In genomic region chrX:23634181-23634580, GRCh38 we compare ENCODE assay signal across 11 cellular contexts. TPM values are rescaled to one million over a fixed set of nuclear protein-coding genes. Genes with fewer than 3 reads are reported as not detected.
DNase-seq lines count a peak whose midpoint lies in the region; TF ChIP-seq lines count a peak whose summit lies in the region.
"Had no signal": no experiment of that assay in that cellular context is flagged by ENCODE, and none has a peak within 500 bp of the region (broad histone marks: within the 10 kb centered on the region; RNA-seq: fewer than 3 reads in every experiment).

No MANE protein-coding gene starts in this region.

- H3K27ac Mint-ChIP-seq in progenitor cell of endocrine pancreas, result no peak overlapping the region
- H3K27ac Mint-ChIP-seq: stimulated activated naive CD8-positive, alpha-beta T cell treated with anti-CD3 and anti-CD28 coated beads, Interleukin-15, Interleukin-2, amounts not matched to agents 100 ng/mL and 50 ng/mL, for 24 hours had no signal

- H3K4me3 ChIP-seq in mammary epithelial cell (replicated peaks in 1 of 3; ENCODE audit: insufficient read depth in 1 of 3, low read depth in 2 of 3, low read length in 3 of 3), result no peak overlapping the region
- H3K4me3 ChIP-seq in prostate gland, result no peak overlapping the region
- H3K4me3 ChIP-seq: gastroesophageal sphincter had no signal

- H3K27me3 ChIP-seq in mammary epithelial cell (ENCODE audit: insufficient read depth, low read length) (no peaks in the 10 kb centered on the region), prostate gland (replicated peaks; ENCODE audit: insufficient read depth) (no peaks in the 10 kb centered on the region)
- H3K27me3 ChIP-seq: gastroesophageal sphincter had no signal

- H3K9me3 Mint-ChIP-seq in progenitor cell of endocrine pancreas (ENCODE audit: low read depth), result no peaks in the 10 kb centered on the region
- H3K9me3 Mint-ChIP-seq: stimulated activated naive CD8-positive, alpha-beta T cell treated with anti-CD3 and anti-CD28 coated beads, Interleukin-15, Interleukin-2, amounts not matched to agents 100 ng/mL and 50 ng/mL, for 24 hours had no signal

- no peaks in the 10 kb centered on the region for H3K36me3 ChIP-seq in mammary epithelial cell (ENCODE audit: insufficient read depth, low read length)
- H3K36me3 ChIP-seq in prostate gland, result no peaks in the 10 kb centered on the region
- H3K36me3 ChIP-seq: gastroesophageal sphincter had no signal

- CTCF ChIA-PET in mammary epithelial cell (lab: Charles Lee; ENCODE audit: low non-redundant PET), result no interaction called here

- WGBS in mammary epithelial cell (ENCODE audit: low coverage, missing lambda C conversion rate), result 0% methylated on average over 1 of the region's 1 CpG
- WGBS in prostate gland, result 0% methylated on average over 1 of the region's 1 CpG

- no TSS peak for BruUV-seq in mammary epithelial cell (replicated peaks; lab: Mats Ljungman, UMichigan)

- TF ChIP-seq CTCF in mammary epithelial cell (conservative IDR thresholded peaks at IDR 0.05 in 1 of 2, IDR thresholded peaks at IDR 0.05 in 1 of 2; ENCODE audit: extremely low read depth in 1 of 2, insufficient read depth in 1 of 2, low read depth in 1 of 2, low read length in 2 of 2) (peak in 1 of 2 donors; percentile 27), progenitor cell of endocrine pancreas (IDR thresholded peaks at IDR 0.05; ENCODE audit: unreplicated experiment) (peak; percentile 35), prostate gland (IDR thresholded peaks at IDR 0.05) (peak in 1 of 4 experiments; percentile 11)

- no peaks in the 10 kb centered on the region for H3K4me1 ChIP-seq in mammary epithelial cell (ENCODE audit: insufficient read depth, low read length)
- no peaks in the 10 kb centered on the region for H3K4me1 ChIP-seq in prostate gland (replicated peaks)
- H3K4me1 ChIP-seq: gastroesophageal sphincter had no signal

- no peak overlapping the region for H3K9ac ChIP-seq in mammary epithelial cell (ENCODE audit: insufficient read depth, low read length)

- no peaks in the 10 kb centered on the region for H3K27me3 Mint-ChIP-seq in progenitor cell of endocrine pancreas
- H3K27me3 Mint-ChIP-seq: stimulated activated naive CD8-positive, alpha-beta T cell treated with anti-CD3 and anti-CD28 coated beads, Interleukin-15, Interleukin-2, amounts not matched to agents 100 ng/mL and 50 ng/mL, for 24 hours had no signal

- intact Hi-C loops in mammary epithelial cell (cut with micrococcal nuclease), result no loop called here
- intact Hi-C loops in prostate gland (cut with DNase I), result no loop called here
- intact Hi-C loops in posterior cingulate gyrus (cut with DNase I), result no loop called here

- DNase-seq in NCI-H510A treated with DMSO at 0.1 percent for 48 hours (lab: John Stamatoyannopoulos, UW) (peak; percentile 0), NCI-H510A (lab: John Stamatoyannopoulos, UW) (no peak), M059J (ENCODE audit: low read depth) (peak; percentile 9), mammary epithelial cell (peak; percentile 5), progenitor cell of endocrine pancreas (ENCODE audit: low spot score, unreplicated experiment) (no peak), T-helper 2 cell (no peak), prostate gland (ENCODE audit: low spot score) (no peak), posterior cingulate gyrus (no peak)
- DNase-seq: anterior cingulate cortex had no signal

- TF ChIP-seq POLR2A in prostate gland (IDR thresholded peaks at IDR 0.05), result no peak

- no peaks in the 10 kb centered on the region for H4K20me1 ChIP-seq in mammary epithelial cell (ENCODE audit: insufficient read depth, low read length)

- in situ Hi-C loops in mammary epithelial cell (cut with MboI; ENCODE audit: low sequenced_read_pairs in 2 of 2), result loop anchor here in 1 of 2 donors (25.0 kb wide), 1 partner anchor 1647 kb away; no protein-coding TSS in a partner anchor

- H3K36me3 Mint-ChIP-seq in progenitor cell of endocrine pancreas (ENCODE audit: insufficient read depth), result no peaks in the 10 kb centered on the region

- peaks cover 4% of the 10 kb centered on the region for H3K4me1 Mint-ChIP-seq in progenitor cell of endocrine pancreas (ENCODE audit: low read depth)

- dilution Hi-C loops in mammary epithelial cell (cut with HindIII; ENCODE audit: low sequenced_read_pairs), result no loop called here

- no peaks in the 10 kb centered on the region for H3K79me2 ChIP-seq in mammary epithelial cell (ENCODE audit: insufficient read depth, low read length)

- H3K27ac ChIP-seq in mammary epithelial cell (ENCODE audit: insufficient read depth, low read depth, low read length) (no peak overlapping the region), prostate gland (no peak overlapping the region)
- H3K27ac ChIP-seq: gastroesophageal sphincter had no signal

- no peak overlapping the region for H2AFZ ChIP-seq in mammary epithelial cell (ENCODE audit: low read depth, low read length)

- H3K9me3 ChIP-seq in mammary epithelial cell (replicated peaks; ENCODE audit: insufficient read depth, low read length) (no peaks in the 10 kb centered on the region), prostate gland (no peaks in the 10 kb centered on the region)
- H3K9me3 ChIP-seq: gastroesophageal sphincter had no signal

- no peak overlapping the region for H3K4me2 ChIP-seq in mammary epithelial cell (ENCODE audit: insufficient read depth, low read depth, low read length)

- no peak overlapping the region for H3K4me3 Mint-ChIP-seq in progenitor cell of endocrine pancreas (ENCODE audit: low read depth)
- H3K4me3 Mint-ChIP-seq: stimulated activated naive CD8-positive, alpha-beta T cell treated with anti-CD3 and anti-CD28 coated beads, Interleukin-15, Interleukin-2, amounts not matched to agents 100 ng/mL and 50 ng/mL, for 24 hours had no signal

RNA-seq across cellular contexts. Expression of gene PRDX4, which starts 33.1 kb away (rescaled TPM):
- total RNA-seq in M059J (2014; rRNA removed; shearing (Covaris generic)), result 468 and 479 TPM in 2 replicates
- total RNA-seq in mammary epithelial cell, result 10 to 100 TPM; 70.2 to 87.9 TPM
- 78.2 TPM for polyA plus RNA-seq in mammary epithelial cell
- 8.0 TPM for polyA minus RNA-seq in mammary epithelial cell
- 133 and 151 TPM in 2 replicates for total RNA-seq in progenitor cell of endocrine pancreas
- 100 to 1,000 TPM; 193 to 200 TPM for total RNA-seq in prostate gland

Comparison
In these comparisons a context has a peak if more than half of its experiments do, and no peak if none do; other contexts are left out.
1. DNase-seq: peak in NCI-H510A treated with DMSO at 0.1 percent for 48 hours (single experiment), M059J (single experiment) and mammary epithelial cell (single experiment); none in NCI-H510A (single experiment), progenitor cell of endocrine pancreas (single experiment), T-helper 2 cell (0 of 5), prostate gland (single experiment) and posterior cingulate gyrus (0 of 10).